8 cellular contexts compared by ENCODE assay signal in the genomic region with DNA sequence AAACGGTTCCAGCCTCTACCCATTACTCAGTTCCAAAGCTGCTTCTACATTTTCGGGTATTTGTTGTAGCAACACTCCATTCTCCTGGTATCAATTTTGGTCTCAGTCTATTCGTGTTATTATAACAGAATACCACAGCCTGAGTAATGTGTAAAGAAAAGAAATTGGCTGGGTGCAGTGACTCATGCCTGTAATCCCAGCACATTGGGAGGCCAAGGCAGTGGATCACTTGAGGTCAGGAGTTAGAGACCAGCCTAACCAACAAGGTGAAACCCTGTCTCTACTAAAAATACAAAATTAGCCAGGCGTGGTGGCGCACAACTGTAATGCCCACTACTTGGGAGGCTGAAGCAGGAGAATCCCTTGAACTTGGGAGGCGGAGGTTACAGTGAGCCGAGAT.
DNase-seq lines count a peak whose midpoint lies in the region; ATAC-seq, FAIRE-seq and TF ChIP-seq lines count a peak whose summit lies in the region.
"Not testable (repeated sequence)": the region's sequence is repeated elsewhere in the genome, so short reads cannot be mapped to it uniquely, and the experiment has no call there.

No MANE protein-coding gene starts in this region.

- not testable (repeated sequence) for H3K27me3 ChIP-seq in astrocyte (ENCODE audit: insufficient read depth, low read length)

- H3K27me3 Mint-ChIP-seq in astrocyte (ENCODE audit: low read depth, unreplicated experiment), result not testable (repeated sequence)

- not testable (repeated sequence) for H3K79me2 ChIP-seq in astrocyte (ENCODE audit: insufficient read depth, low read length)

- POLR2A ChIA-PET in AG04449 (lab: Yijun Ruan, JAX), result not testable (repeated sequence)

- not testable (repeated sequence) for H3K9me3 Mint-ChIP-seq in astrocyte (ENCODE audit: unreplicated experiment); stimulated activated effector memory CD8-positive, alpha-beta T cell treated with anti-CD3 and anti-CD28 coated beads, Interleukin-12 subunit alpha, Interleukin-12 subunit beta, amount 100 ng/mL, for 72 hours

- TF ChIP-seq CTCF in AG04449 (IDR thresholded peaks at IDR 0.05; ENCODE audit: insufficient read depth, low read length, missing control alignments); astrocyte (IDR thresholded peaks at IDR 0.05; ENCODE audit: insufficient read depth, low read depth, low read length); choroid plexus epithelial cell (conservative IDR thresholded peaks at IDR 0.05; ENCODE audit: low read depth, low read length); fibroblast of villous mesenchyme (IDR thresholded peaks at IDR 0.05; ENCODE audit: insufficient read depth, low read depth, low read length); omental fat pad (IDR thresholded peaks at IDR 0.05): not testable (repeated sequence)

- H3K9ac ChIP-seq in astrocyte (ENCODE audit: low read length), result peak overlapping the region; percentile 53

- DNase-seq in AG04449 (ENCODE audit: low read depth, low spot score), result peak; percentile 5
- DNase-seq in HK-2 (ENCODE audit: unreplicated experiment), result peak; percentile 20
- DNase-seq in RPMI7951 (ENCODE audit: low read depth), result peak; percentile 27
- peak; percentile 88 for DNase-seq in astrocyte (ENCODE audit: low read depth)
- DNase-seq in choroid plexus epithelial cell (ENCODE audit: low read depth), result peak; percentile 86
- peak; percentile 22 for DNase-seq in fibroblast of villous mesenchyme (ENCODE audit: low read depth)
- not testable (repeated sequence) for DNase-seq in omental fat pad (ENCODE audit: low spot score); stimulated activated effector memory CD8-positive, alpha-beta T cell treated with anti-CD3 and anti-CD28 coated beads, Interleukin-12 subunit alpha, Interleukin-12 subunit beta, amount 100 ng/mL, for 72 hours (ENCODE audit: low spot score in 2 of 2)

- H3K4me1 ChIP-seq in astrocyte (ENCODE audit: insufficient read depth, low read length), result not testable (repeated sequence)

- H3K4me3 Mint-ChIP-seq in astrocyte (ENCODE audit: unreplicated experiment); stimulated activated effector memory CD8-positive, alpha-beta T cell treated with anti-CD3 and anti-CD28 coated beads, Interleukin-12 subunit alpha, Interleukin-12 subunit beta, amount 100 ng/mL, for 72 hours: not testable (repeated sequence)

- not testable (repeated sequence) for FAIRE-seq in astrocyte (lab: Jason Lieb, UNC)

- not testable (repeated sequence) for H3K4me3 ChIP-seq in AG04449 (ENCODE audit: low read depth, low read length); astrocyte (ENCODE audit: insufficient read depth, low read depth, low read length); choroid plexus epithelial cell (ENCODE audit: low read depth, low read length); fibroblast of villous mesenchyme (ENCODE audit: low read depth, low read length)

- H3K4me2 ChIP-seq in astrocyte (ENCODE audit: low read length), result peak overlapping the region; percentile 33

- not testable (repeated sequence) for H3K36me3 ChIP-seq in astrocyte (ENCODE audit: insufficient read depth, low read length)

- ATAC-seq in omental fat pad (ENCODE audit: low FRiP score), result peak; percentile 31
- ATAC-seq in stimulated activated effector memory CD8-positive, alpha-beta T cell treated with anti-CD3 and anti-CD28 coated beads, Interleukin-12 subunit alpha, Interleukin-12 subunit beta, amount 100 ng/mL, for 72 hours, result peak; percentile 58

- H2AFZ ChIP-seq in astrocyte (ENCODE audit: low read depth, low read length), result not testable (repeated sequence)

- H3K27ac ChIP-seq in astrocyte (ENCODE audit: low read depth, low read length), result peak overlapping the region; percentile 58

- not testable (repeated sequence) for H3K27ac Mint-ChIP-seq in astrocyte (ENCODE audit: unreplicated experiment); stimulated activated effector memory CD8-positive, alpha-beta T cell treated with anti-CD3 and anti-CD28 coated beads, Interleukin-12 subunit alpha, Interleukin-12 subunit beta, amount 100 ng/mL, for 72 hours

- not testable (repeated sequence) for H3K4me1 Mint-ChIP-seq in astrocyte (ENCODE audit: low read depth, unreplicated experiment); stimulated activated effector memory CD8-positive, alpha-beta T cell treated with anti-CD3 and anti-CD28 coated beads, Interleukin-12 subunit alpha, Interleukin-12 subunit beta, amount 100 ng/mL, for 72 hours

- CTCF ChIA-PET in AG04449 (lab: Yijun Ruan, JAX), result not testable (repeated sequence)

- not testable (repeated sequence) for H3K36me3 Mint-ChIP-seq in astrocyte (ENCODE audit: low read depth, unreplicated experiment); stimulated activated effector memory CD8-positive, alpha-beta T cell treated with anti-CD3 and anti-CD28 coated beads, Interleukin-12 subunit alpha, Interleukin-12 subunit beta, amount 100 ng/mL, for 72 hours

- H4K20me1 ChIP-seq in astrocyte (ENCODE audit: insufficient read depth, low read length), result not testable (repeated sequence)

- H3K9me3 ChIP-seq in astrocyte (ENCODE audit: insufficient read depth, low read depth, low read length), result not testable (repeated sequence)
